In the genomic region with DNA sequence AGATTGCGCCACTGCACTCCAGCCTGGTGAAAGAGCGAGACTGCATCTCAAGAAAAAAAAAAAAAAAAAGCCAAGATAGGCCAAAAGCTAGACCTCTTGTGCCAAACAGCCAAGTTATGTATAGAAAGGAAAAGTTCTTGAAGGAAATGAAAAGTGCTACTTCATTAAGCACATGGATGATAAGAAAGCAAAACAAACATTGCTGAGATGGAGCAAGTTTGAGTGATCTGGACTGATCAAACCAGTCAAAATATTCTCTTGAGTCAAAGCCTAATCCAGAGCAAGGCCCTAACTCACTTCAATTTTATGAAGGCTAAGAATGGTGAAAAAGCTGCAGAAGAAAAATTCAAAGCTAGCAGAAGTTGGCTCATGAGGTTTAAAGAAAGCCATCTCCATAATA, we compare ENCODE assay signal across 18 cellular contexts. TPM values are rescaled to one million over a fixed set of nuclear protein-coding genes. Genes with fewer than 3 reads are reported as not detected.
DNase-seq lines count a peak whose midpoint lies in the region; ATAC-seq and TF ChIP-seq lines count a peak whose summit lies in the region.
"Had no signal": no experiment of that assay in that cellular context is flagged by ENCODE, and none has a peak within 500 bp of the region (broad histone marks: within the 10 kb centered on the region; RNA-seq: fewer than 3 reads in every experiment).

No MANE protein-coding gene starts in this region.

- TF ChIP-seq CTCF in left lung (IDR thresholded peaks at IDR 0.05), result no peak
- TF ChIP-seq CTCF in upper lobe of right lung (IDR thresholded peaks at IDR 0.05), result no peak
- no peak for TF ChIP-seq CTCF in esophagus muscularis mucosa (IDR thresholded peaks at IDR 0.05)

- H3K4me2 ChIP-seq in BLaER1, result peak overlapping the region; percentile 31
- H3K4me2 ChIP-seq: A549 had no signal

- 93% methylated on average over 2 of the region's 2 CpGs for WGBS in esophagus muscularis mucosa

- H3K9me3 ChIP-seq in BLaER1 (peaks cover 7% of the 10 kb centered on the region; the same call in 1 of the 2 replicates), T-helper 17 cell (ENCODE audit: control insufficient read depth, low read length, poor library complexity, severe bottlenecking) (no peaks in the 10 kb centered on the region), left lung (no peaks in the 10 kb centered on the region), upper lobe of right lung (no peaks in the 10 kb centered on the region), esophagus muscularis mucosa (no peaks in the 10 kb centered on the region)
- H3K9me3 ChIP-seq: A549, Caco-2 had no signal

- DNase-seq in T-helper 17 cell (no peak), left lung (no peak), upper lobe of right lung (no peak), NCI-H1105 (lab: John Stamatoyannopoulos, UW) (no peak), esophagus muscularis mucosa (ENCODE audit: extremely low spot score) (no peak)
- DNase-seq in activated CD8-positive, alpha-beta memory T cell treated with anti-CD3 and anti-CD28 coated beads, Interleukin-2, amount 50 U/mL, for 48 hours, result no peak
- DNase-seq: AML-193; Caco-2; Calu3; CD4-positive, alpha-beta T cell; CD8-positive, alpha-beta T cell; DMS79 treated with DMSO at 0.1 percent for 48 hours; GF-D8 had no signal

- H3K4me3 ChIP-seq in BLaER1, result no peak overlapping the region
- no peak overlapping the region for H3K4me3 ChIP-seq in left lung
- no peak overlapping the region for H3K4me3 ChIP-seq in upper lobe of right lung
- no peak overlapping the region for H3K4me3 ChIP-seq in esophagus muscularis mucosa
- H3K4me3 ChIP-seq: A549 had no signal

- H3K36me3 Mint-ChIP-seq in T-helper 17 cell (ENCODE audit: low read depth), result no peaks in the 10 kb centered on the region
- H3K36me3 Mint-ChIP-seq: CD8-positive, alpha-beta T cell had no signal

- H3K4me3 Mint-ChIP-seq in T-helper 17 cell, result no peak overlapping the region
- H3K4me3 Mint-ChIP-seq: B cell; CD4-positive, alpha-beta T cell; CD8-positive, alpha-beta T cell had no signal

- H3K4me1 ChIP-seq in BLaER1, result peaks cover 43% of the 10 kb centered on the region
- no peaks in the 10 kb centered on the region for H3K4me1 ChIP-seq in left lung
- H3K4me1 ChIP-seq in upper lobe of right lung, result peaks cover 13% of the 10 kb centered on the region
- peaks cover 0 to 7% (median 2%) of the 10 kb centered on the region in 4 donors for H3K4me1 ChIP-seq in esophagus muscularis mucosa
- H3K4me1 ChIP-seq: A549, Caco-2 had no signal

- H3K27me3 ChIP-seq in BLaER1, result no peaks in the 10 kb centered on the region
- no peaks in the 10 kb centered on the region for H3K27me3 ChIP-seq in left lung
- no peaks in the 10 kb centered on the region for H3K27me3 ChIP-seq in upper lobe of right lung
- H3K27me3 ChIP-seq in esophagus muscularis mucosa, result no peaks in the 10 kb centered on the region

- peaks cover 7% of the 10 kb centered on the region for H3K27me3 Mint-ChIP-seq in T-helper 17 cell
- H3K27me3 Mint-ChIP-seq: CD4-positive, alpha-beta T cell had no signal

- no peak for TF ChIP-seq EP300 in esophagus muscularis mucosa (IDR thresholded peaks at IDR 0.05)

- no peaks in the 10 kb centered on the region for H4K20me1 ChIP-seq in BLaER1

- H3K27ac ChIP-seq in BLaER1, result no peak overlapping the region
- no peak overlapping the region for H3K27ac ChIP-seq in left lung
- no peak overlapping the region for H3K27ac ChIP-seq in upper lobe of right lung
- H3K27ac ChIP-seq in esophagus muscularis mucosa (replicated peaks in 1 of 4), result no peak overlapping the region
- H3K27ac ChIP-seq: 22Rv1, A549, C4-2B had no signal

- ATAC-seq in T-helper 17 cell, result no peak
- ATAC-seq in left lung, result peak; percentile 61
- ATAC-seq in upper lobe of right lung, result peak; percentile 48
- ATAC-seq: A549; CD8-positive, alpha-beta T cell had no signal

- intact Hi-C loops in left lung (cut with DNase I) (no loop called here), upper lobe of right lung (cut with DNase I) (no loop called here), esophagus muscularis mucosa (cut with DNase I) (no loop called here)

- H3K36me3 ChIP-seq in BLaER1 (no peaks in the 10 kb centered on the region), left lung (no peaks in the 10 kb centered on the region), upper lobe of right lung (no peaks in the 10 kb centered on the region), esophagus muscularis mucosa (no peaks in the 10 kb centered on the region)

- H3K27ac Mint-ChIP-seq in T-helper 17 cell, result peak overlapping the region; percentile 12
- H3K27ac Mint-ChIP-seq: B cell; CD4-positive, alpha-beta T cell; CD8-positive, alpha-beta T cell had no signal

- H3K9ac ChIP-seq in BLaER1, result no peak overlapping the region

- no peaks in the 10 kb centered on the region for H3K4me1 Mint-ChIP-seq in T-helper 17 cell
- H3K4me1 Mint-ChIP-seq: B cell had no signal

- no peak for TF ChIP-seq POLR2A in esophagus muscularis mucosa (IDR thresholded peaks at IDR 0.05; ENCODE audit: low read depth)

RNA-seq across cellular contexts. Expression of gene TANC1, which starts 28.1 kb away (rescaled TPM):
- total RNA-seq in T-helper 17 cell (1 to 10 TPM; 1.4 to 2.6 TPM), left lung (10 to 100 TPM; 40.1 to 53.5 TPM), upper lobe of right lung (60.4 TPM), esophagus muscularis mucosa (10 to 100 TPM; 34.3 to 54.0 (median 52.9) TPM)
- total RNA-seq: B cell had no signal

Comparison
In these comparisons a context has a peak if more than half of its experiments do, and no peak if none do; other contexts are left out.
1. RNA of gene TANC1, which starts 28.1 kb away (total RNA-seq): 60.4 TPM in upper lobe of right lung (single experiment), 40.1 to 53.5 TPM in left lung and 34.3 to 54.0 TPM in esophagus muscularis mucosa; 1.4 to 2.6 TPM in T-helper 17 cell; every median in the first group is over 4 times any median in the second.